6 cellular contexts compared by ENCODE assay signal in the genomic region with DNA sequence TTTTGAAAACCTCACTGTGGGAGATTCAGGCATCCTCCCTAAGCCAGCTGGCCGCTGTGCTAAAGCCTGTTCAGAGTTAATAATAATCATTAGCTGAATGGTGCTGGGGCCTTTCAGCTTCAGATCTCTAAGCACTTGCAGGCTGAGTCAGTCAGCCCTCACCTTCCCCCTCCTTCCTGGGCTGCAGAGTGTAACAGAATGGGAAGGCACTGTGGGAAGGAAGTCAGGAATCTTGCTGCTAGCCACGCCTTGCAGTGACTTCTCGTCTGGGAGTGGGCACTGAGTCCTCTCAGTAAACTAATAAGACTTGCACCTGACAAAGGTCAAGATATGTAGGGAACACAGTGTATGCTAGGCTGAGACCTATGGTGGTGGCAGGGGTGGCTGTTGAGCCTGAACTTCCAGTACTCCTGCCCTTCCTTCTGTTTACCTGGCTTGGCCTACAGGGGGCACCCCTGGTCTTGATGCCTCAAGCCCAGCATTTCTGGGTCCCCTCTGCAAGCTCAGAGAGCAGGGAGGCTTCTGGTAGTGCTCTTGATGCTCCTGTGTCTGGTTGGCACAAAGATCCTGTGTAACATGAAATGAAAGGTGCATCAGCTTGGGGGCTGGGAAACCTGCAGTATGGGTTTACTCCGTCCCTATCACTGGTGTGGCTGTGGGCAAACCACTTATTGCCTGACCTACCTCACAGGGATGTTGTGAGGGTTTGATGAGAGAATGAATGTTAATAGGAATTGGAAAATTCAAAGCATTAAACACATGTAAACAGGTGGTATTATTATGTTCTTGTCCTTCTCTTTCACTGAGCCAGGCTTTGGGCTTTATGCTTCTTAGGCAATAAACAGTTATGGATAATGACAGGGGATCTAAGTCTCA. TPM values are rescaled to one million over a fixed set of nuclear protein-coding genes. Genes with fewer than 3 reads are reported as not detected.
DNase-seq lines count a peak whose midpoint lies in the region; ATAC-seq and TF ChIP-seq lines count a peak whose summit lies in the region.

No MANE protein-coding gene starts in this region.

- H3K27ac ChIP-seq in AG04450 (ENCODE audit: low read depth, low read length) = peak overlapping the region; percentile 47
- no peak overlapping the region for H3K27ac ChIP-seq in left ventricle myocardium inferior (replicated peaks)
- H3K27ac ChIP-seq in tibial nerve = peak overlapping the region in 1 of 4 donors; percentile 43

- 67 to 69% methylated on average over 4 of the region's 4 CpGs for WGBS in tibial nerve, 2 donors

- DNase-seq in AG04450 (ENCODE audit: low read depth, low spot score) (no peak), HT1080 (ENCODE audit: low read depth) (peak; percentile 69), left ventricle myocardium inferior (no peak), tibial nerve (ENCODE audit: low spot score in 2 of 2) (no peak)
- peak; percentile 75 to 77 for DNase-seq in activated CD4-positive, alpha-beta T cell treated with anti-CD3 and anti-CD28 coated beads, Interleukin-2, amount 50 U/mL, for 48 hours

- TF ChIP-seq CTCF in AG04450 (IDR thresholded peaks at IDR 0.05; ENCODE audit: low read depth, low read length) (peak; percentile 51), left ventricle myocardium inferior (IDR thresholded peaks at IDR 0.05; ENCODE audit: borderline replicate concordance) (peak; percentile 49), tibial nerve (IDR thresholded peaks at IDR 0.05) (peak in 4 of 5 experiments; percentile 10 to 35 (median 22))

- no peaks in the 10 kb centered on the region for H3K9me3 ChIP-seq in AG04450 (ENCODE audit: control insufficient read depth, insufficient read depth, low read length)
- H3K9me3 ChIP-seq in left ventricle myocardium inferior (replicated peaks) = no peaks in the 10 kb centered on the region
- H3K9me3 ChIP-seq in tibial nerve = no peaks in the 10 kb centered on the region

- TF ChIP-seq POLR2A in tibial nerve (IDR thresholded peaks at IDR 0.05) = no peak

- CTCF ChIA-PET in AG04450 (lab: Charles Lee) = interaction anchor here (1.0 to 37.0 kb wide), 9 partner anchors 9 to 50 kb away, joined by 3 to 1351 read pairs (median 12); partner anchors contain the start of genes AMIGO1 and GPR61

- POLR2A ChIA-PET in AG04450 (lab: Yijun Ruan, JAX) = interaction anchor here (0.7 kb wide), 1 partner anchor 304 kb away, joined by 3 read pairs; no protein-coding TSS in a partner anchor

- intact Hi-C loops in left ventricle myocardium inferior (cut with micrococcal nuclease) = no loop called here

- H3K36me3 ChIP-seq in left ventricle myocardium inferior (peaks cover 31% of the 10 kb centered on the region), tibial nerve (peaks cover 0 to 75% (median 0%) of the 10 kb centered on the region in 3 donors)

- H3K4me3 ChIP-seq in AG04450 (ENCODE audit: low read depth, low read length) = no peak overlapping the region
- H3K4me3 ChIP-seq in left ventricle myocardium inferior = no peak overlapping the region
- H3K4me3 ChIP-seq in tibial nerve = no peak overlapping the region

- TF ChIP-seq EP300 in tibial nerve (IDR thresholded peaks at IDR 0.05) = no peak

- ATAC-seq in GM21576 (IDR thresholded peaks at IDR 0.05; ENCODE audit: unreplicated experiment) = no peak

- H3K27me3 ChIP-seq in AG04450 (ENCODE audit: control insufficient read depth, insufficient read depth, low read length) = no peaks in the 10 kb centered on the region
- H3K27me3 ChIP-seq in left ventricle myocardium inferior (ENCODE audit: low read depth) = no peaks in the 10 kb centered on the region
- H3K27me3 ChIP-seq in tibial nerve = no peaks in the 10 kb centered on the region

- H3K4me1 ChIP-seq in left ventricle myocardium inferior (peaks cover 10% of the 10 kb centered on the region), tibial nerve (peaks cover 0 to 73% (median 22%) of the 10 kb centered on the region in 4 donors)

RNA-seq across cellular contexts. Expression of gene CYB561D1, which starts 6.0 kb away (rescaled TPM):
- polyA plus RNA-seq in AG04450 (2011; rRNA removed) = 5.0 and 5.4 TPM in 2 replicates
- 6.5 and 7.6 TPM in 2 replicates for polyA minus RNA-seq in AG04450 (2011; rRNA and poly(A)+ RNA removed)
- 2.6 and 2.7 TPM in 2 replicates for total RNA-seq in HT1080 (2014; rRNA removed; shearing (Covaris generic))
- 5.4 and 7.8 TPM in 2 replicates for polyA plus RNA-seq in HT1080 (2015; cell fraction: cytosol; rRNA removed)
- 11.0 and 14.0 TPM in 2 replicates for polyA plus RNA-seq in HT1080 (2015; cell fraction: nucleus; rRNA removed)
- total RNA-seq in left ventricle myocardium inferior = 4.6 TPM
- total RNA-seq in tibial nerve = 1 to 10 TPM; 4.4 to 8.4 (median 5.6) TPM

RNA-seq across cellular contexts. Expression of gene AMIGO1, which starts 9.6 kb away (rescaled TPM):
- 1.5 and 2.3 TPM in 2 replicates for polyA plus RNA-seq in AG04450 (2011; rRNA removed)
- polyA minus RNA-seq in AG04450 (2011; rRNA and poly(A)+ RNA removed) = 1.7 and 1.8 TPM in 2 replicates
- 1.4 and 2.0 TPM in 2 replicates for total RNA-seq in HT1080 (2014; rRNA removed; shearing (Covaris generic))
- 2.2 and 2.6 TPM in 2 replicates for polyA plus RNA-seq in HT1080 (2015; cell fraction: cytosol; rRNA removed)
- 2.4 TPM in 2 replicates for polyA plus RNA-seq in HT1080 (2015; cell fraction: nucleus; rRNA removed)
- total RNA-seq in left ventricle myocardium inferior = 19.4 TPM
- total RNA-seq in tibial nerve = 10 to 100 TPM in 1 of 4 donors, 1 to 10 TPM in 3; 8.1 to 10.3 (median 8.4) TPM

RNA-seq across cellular contexts. Expression of gene ATXN7L2, which starts 16.2 kb away (rescaled TPM):
- polyA plus RNA-seq in AG04450 (2011; rRNA removed) = 1.5 TPM in 2 replicates
- polyA minus RNA-seq in AG04450 (2011; rRNA and poly(A)+ RNA removed) = 4.3 and 4.7 TPM in 2 replicates
- 10.2 and 11.1 TPM in 2 replicates for total RNA-seq in HT1080 (2014; rRNA removed; shearing (Covaris generic))
- polyA plus RNA-seq in HT1080 (2015; cell fraction: cytosol; rRNA removed) = 4.0 and 5.7 TPM in 2 replicates
- polyA plus RNA-seq in HT1080 (2015; cell fraction: nucleus; rRNA removed) = 19.2 and 21.9 TPM in 2 replicates
- total RNA-seq in left ventricle myocardium inferior (2.1 TPM), tibial nerve (1 to 10 TPM; 6.5 to 6.8 (median 6.5) TPM)

RNA-seq across cellular contexts. Expression of gene SYPL2, which starts 33.6 kb away (rescaled TPM):
- polyA plus RNA-seq in AG04450 (2011; rRNA removed) = 0.26 and 0.40 TPM in 2 replicates
- 0.09 and 0.23 TPM in 2 replicates for polyA minus RNA-seq in AG04450 (2011; rRNA and poly(A)+ RNA removed)
- total RNA-seq in HT1080 (2014; rRNA removed; shearing (Covaris generic)) = 0.05 and 0.17 TPM in 2 replicates
- polyA plus RNA-seq in HT1080 (2015; cell fraction: cytosol; rRNA removed) = 0.08 and 0.11 TPM in 2 replicates
- 0.20 and 0.29 TPM in 2 replicates for polyA plus RNA-seq in HT1080 (2015; cell fraction: nucleus; rRNA removed)
- total RNA-seq in left ventricle myocardium inferior (25.3 TPM), tibial nerve (1 to 10 TPM; 1.5 to 3.5 (median 2.4) TPM)

RNA-seq across cellular contexts. Expression of gene GPR61, which starts 39.8 kb away (rescaled TPM):
- not detected in 2 replicates for polyA plus RNA-seq in AG04450 (2011; rRNA removed)
- polyA minus RNA-seq in AG04450 (2011; rRNA and poly(A)+ RNA removed) = not detected in 2 replicates
- not detected in 2 replicates for total RNA-seq in HT1080 (2014; rRNA removed; shearing (Covaris generic))
- polyA plus RNA-seq in HT1080 (2015; cell fraction: cytosol; rRNA removed) = 0.02 TPM in 1 of 2 replicates, not detected in the other
- 0.05 TPM in 1 of 2 replicates, not detected in the other for polyA plus RNA-seq in HT1080 (2015; cell fraction: nucleus; rRNA removed)
- total RNA-seq in left ventricle myocardium inferior (0.08 TPM), tibial nerve (under 1 TPM in 2 of 4 donors, not detected in 2; 0.59 to 0.60 TPM)

Comparison
In these comparisons a context has a peak if more than half of its experiments do, and no peak if none do; other contexts are left out.
1. DNase-seq: peak in HT1080 (single experiment) and activated CD4-positive, alpha-beta T cell treated with anti-CD3 and anti-CD28 coated beads, Interleukin-2, amount 50 U/mL, for 48 hours (2 of 2); none in AG04450 (single experiment), left ventricle myocardium inferior (single experiment) and tibial nerve (0 of 2).
2. Peak in every context shown above with its lines, with median percentiles within 50 percentile points of each other: CTCF ChIP-seq.